8 cellular contexts compared by ENCODE assay signal in the genomic region with DNA sequence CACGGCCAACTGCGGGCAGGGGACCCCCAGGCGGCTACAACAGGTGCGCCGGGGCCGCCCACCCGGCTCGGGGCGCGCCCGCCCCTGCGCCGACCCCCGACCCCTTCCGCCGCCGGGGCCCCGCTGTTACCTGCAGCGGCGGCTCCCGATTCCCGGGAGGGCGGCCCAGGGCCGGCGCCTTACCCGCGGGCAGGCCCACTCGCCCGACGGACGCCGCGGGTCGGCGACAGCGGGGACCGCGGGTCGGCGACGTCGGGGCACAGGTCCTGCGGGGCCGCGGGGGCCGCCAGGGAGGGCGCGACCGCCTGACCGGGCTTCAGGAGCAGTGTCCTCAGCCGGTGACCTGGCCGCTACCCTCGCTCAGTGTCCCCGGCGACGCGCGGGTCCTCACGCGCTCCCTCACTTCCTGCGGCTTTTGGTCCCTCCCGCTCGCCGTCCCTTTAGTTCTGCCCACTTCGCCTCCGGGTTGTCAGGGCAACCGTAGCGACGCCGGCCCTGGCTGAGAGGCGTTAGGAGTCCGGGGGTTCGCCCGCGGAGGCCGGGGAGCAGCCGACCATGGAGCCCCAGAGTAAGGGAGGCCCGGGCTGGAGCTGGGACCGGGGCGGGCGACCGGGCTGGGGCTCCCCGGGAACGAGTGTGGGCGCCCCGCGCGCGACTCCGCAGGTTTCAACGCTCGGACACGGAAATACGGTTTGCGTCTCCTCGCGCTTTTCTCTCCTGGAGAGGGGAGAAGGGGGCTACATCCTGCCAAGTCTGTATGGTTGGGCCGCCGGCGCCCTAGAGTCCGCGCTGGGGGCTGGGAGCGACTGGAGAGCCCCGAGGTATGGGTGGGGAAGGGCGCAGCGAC. TPM values are rescaled to one million over a fixed set of nuclear protein-coding genes. Genes with fewer than 3 reads are reported as not detected.
DNase-seq lines count a peak whose midpoint lies in the region; ATAC-seq lines count a peak whose summit lies in the region.
"Not testable (repeated sequence)": the region's sequence is repeated elsewhere in the genome, so short reads cannot be mapped to it uniquely, and the experiment has no call there.

A gene with protein sequence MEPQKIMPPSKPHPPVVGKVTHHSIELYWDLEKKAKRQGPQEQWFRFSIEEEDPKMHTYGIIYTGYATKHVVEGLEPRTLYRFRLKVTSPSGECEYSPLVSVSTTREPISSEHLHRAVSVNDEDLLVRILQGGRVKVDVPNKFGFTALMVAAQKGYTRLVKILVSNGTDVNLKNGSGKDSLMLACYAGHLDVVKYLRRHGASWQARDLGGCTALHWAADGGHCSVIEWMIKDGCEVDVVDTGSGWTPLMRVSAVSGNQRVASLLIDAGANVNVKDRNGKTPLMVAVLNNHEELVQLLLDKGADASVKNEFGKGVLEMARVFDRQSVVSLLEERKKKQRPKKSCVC (plus strand): TSS at position 477 of the 847 bp plus-strand sequence. CDS start 79 bp downstream, at position 556.

- peak; percentile 75 to 80 for ATAC-seq in CD4-positive, CD25-positive, alpha-beta regulatory T cell (ENCODE audit: low read depth in 2 of 2)
- ATAC-seq in GM19455 (IDR thresholded peaks at IDR 0.05; ENCODE audit: unreplicated experiment) (peak; percentile 86), HG03521 (IDR thresholded peaks at IDR 0.05; ENCODE audit: unreplicated experiment) (peak; percentile 79)

- peak within 1 kb of the TSS; percentile 85 to 98 (median 90) for H3K4me3 Mint-ChIP-seq in CD4-positive, CD25-positive, alpha-beta regulatory T cell

- H3K9me3 ChIP-seq in CD4-positive, CD25-positive, alpha-beta regulatory T cell (ENCODE audit: control insufficient read depth in 2 of 2, low read length in 2 of 2); NT2/D1 (ENCODE audit: insufficient read depth, low read length); endocrine pancreas (ENCODE audit: control insufficient read depth, low read length): not testable (repeated sequence)

- DNase-seq in CD4-positive, CD25-positive, alpha-beta regulatory T cell: peak; percentile 51 to 88 (median 81)
- DNase-seq in NT2/D1 (ENCODE audit: low read depth, low spot score) (peak; percentile 58), medulla oblongata (ENCODE audit: extremely low spot score) (peak; percentile 86)
- peak; percentile 33 for DNase-seq in activated CD8-positive, alpha-beta memory T cell treated with anti-CD3 and anti-CD28 coated beads, Interleukin-2, amount 50 U/mL, for 1 hour (ENCODE audit: extremely low read depth)
- DNase-seq in stimulated activated CD4-positive, alpha-beta T cell treated with anti-CD3 and anti-CD28 coated beads, Interleukin-4, amount 100 ng/mL, for 48 hours (ENCODE audit: low read depth in 2 of 2): peak; percentile 76 to 79

- H3K4me3 ChIP-seq in CD4-positive, CD25-positive, alpha-beta regulatory T cell (ENCODE audit: low read depth, low read length): peak within 1 kb of the TSS; percentile 56
- H3K4me3 ChIP-seq in NT2/D1 (ENCODE audit: insufficient read length, low read depth) (peak within 1 kb of the TSS; percentile 49), endocrine pancreas (ENCODE audit: control insufficient read depth, insufficient read depth, low read length) (peak within 1 kb of the TSS; percentile 85)

- peaks cover 18% of the 10 kb centered on the region for H3K4me1 ChIP-seq in CD4-positive, CD25-positive, alpha-beta regulatory T cell (ENCODE audit: control insufficient read depth, insufficient read depth, low read length, poor library complexity, severe bottlenecking)
- H3K4me1 ChIP-seq in NT2/D1 (ENCODE audit: insufficient read depth, insufficient read length); endocrine pancreas (ENCODE audit: control insufficient read depth, insufficient read depth, low read length): not testable (repeated sequence)

- H3K36me3 ChIP-seq in CD4-positive, CD25-positive, alpha-beta regulatory T cell (ENCODE audit: control insufficient read depth, insufficient read depth, low read length); NT2/D1 (ENCODE audit: insufficient read depth, insufficient read length, low read length); endocrine pancreas (ENCODE audit: control insufficient read depth, insufficient read depth, low read length): not testable (repeated sequence)

- peak within 1 kb of the TSS in 2 of 3 donors; percentile 55 to 67 for H3K27ac Mint-ChIP-seq in CD4-positive, CD25-positive, alpha-beta regulatory T cell

- H3K9ac ChIP-seq in NT2/D1 (ENCODE audit: insufficient read length, low read depth): peak within 1 kb of the TSS; percentile 61
- peak within 1 kb of the TSS; percentile 60 for H3K9ac ChIP-seq in endocrine pancreas (ENCODE audit: control insufficient read depth, insufficient read depth, low read length)

- peaks cover 20% of the 10 kb centered on the region for H3K27me3 Mint-ChIP-seq in CD4-positive, CD25-positive, alpha-beta regulatory T cell

- not testable (repeated sequence) for H3K36me3 Mint-ChIP-seq in CD4-positive, CD25-positive, alpha-beta regulatory T cell

- H3K27ac ChIP-seq in CD4-positive, CD25-positive, alpha-beta regulatory T cell (ENCODE audit: insufficient read depth, low read length, poor library complexity, severe bottlenecking): not testable (repeated sequence)

- not testable (repeated sequence) for H3K9me3 Mint-ChIP-seq in CD4-positive, CD25-positive, alpha-beta regulatory T cell

- H3K27me3 ChIP-seq in CD4-positive, CD25-positive, alpha-beta regulatory T cell (ENCODE audit: control insufficient read depth, insufficient read depth, low read length); NT2/D1 (ENCODE audit: insufficient read depth, insufficient read length); endocrine pancreas (ENCODE audit: control insufficient read depth, insufficient read depth, low read length): not testable (repeated sequence)

- peaks cover 13 to 27% (median 19%) of the 10 kb centered on the region in 4 donors for H3K4me1 Mint-ChIP-seq in CD4-positive, CD25-positive, alpha-beta regulatory T cell

RNA-seq across cellular contexts. Expression of the gene that starts here (rescaled TPM):
- 31.3 TPM for total RNA-seq in CD4-positive, CD25-positive, alpha-beta regulatory T cell
- 10 to 100 TPM; 21.1 to 54.5 (median 44.0) TPM for polyA plus RNA-seq in CD4-positive, CD25-positive, alpha-beta regulatory T cell

Comparison
In these comparisons a context has a peak if more than half of its experiments do, and no peak if none do; other contexts are left out.
1. DNase-seq: peak in every context shown above with its lines; median percentile 86 in medulla oblongata; 81 in CD4-positive, CD25-positive, alpha-beta regulatory T cell; 78 in stimulated activated CD4-positive, alpha-beta T cell treated with anti-CD3 and anti-CD28 coated beads, Interleukin-4, amount 100 ng/mL, for 48 hours; 58 in NT2/D1; 33 in activated CD8-positive, alpha-beta memory T cell treated with anti-CD3 and anti-CD28 coated beads, Interleukin-2, amount 50 U/mL, for 1 hour.